ENCODE assay signal across 16 cellular contexts in the genomic region with DNA sequence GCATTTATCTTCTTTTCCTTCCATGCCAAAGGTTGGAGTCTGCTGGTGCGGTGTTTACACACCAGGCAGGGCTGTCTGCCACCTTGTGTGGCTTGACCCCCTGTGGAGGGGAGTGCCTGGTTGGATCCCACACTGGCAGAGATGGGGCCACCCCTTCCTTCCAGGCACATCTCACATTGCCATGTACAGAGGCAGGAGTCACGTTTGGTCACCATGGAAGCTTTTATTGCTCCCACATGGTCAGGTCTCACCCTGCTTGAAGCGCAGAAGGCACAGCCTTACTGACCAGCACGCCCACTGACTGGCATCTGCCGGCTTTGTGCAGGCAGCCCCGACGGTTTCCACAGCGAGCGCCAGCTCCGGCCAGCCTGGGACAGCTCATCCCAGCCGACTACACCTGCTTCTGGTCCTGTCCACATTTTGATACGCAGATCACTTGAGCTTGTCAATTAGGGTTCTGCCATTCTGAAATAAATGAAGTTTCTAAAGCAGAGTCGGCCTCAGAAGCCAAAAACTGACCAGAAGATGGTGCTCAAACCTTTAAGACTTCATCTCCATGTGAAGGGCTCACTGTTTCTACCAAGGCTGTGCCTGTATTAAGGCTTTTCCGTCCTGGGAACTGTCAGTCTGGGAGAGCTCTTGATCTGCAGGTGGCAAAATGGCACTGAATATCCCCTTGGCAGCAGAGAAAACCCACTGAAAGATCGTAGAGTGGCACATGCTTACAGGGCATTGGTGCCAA. TPM values are rescaled to one million over a fixed set of nuclear protein-coding genes. Genes with fewer than 3 reads are reported as not detected.
DNase-seq lines count a peak whose midpoint lies in the region; ATAC-seq and TF ChIP-seq lines count a peak whose summit lies in the region.
"Had no signal": no experiment of that assay in that cellular context is flagged by ENCODE, and none has a peak within 500 bp of the region (broad histone marks: within the 10 kb centered on the region; RNA-seq: fewer than 3 reads in every experiment).

No MANE protein-coding gene starts in this region.

- peaks cover 22% of the 10 kb centered on the region for H3K4me1 Mint-ChIP-seq in type B pancreatic cell (ENCODE audit: unreplicated experiment)

- no peaks in the 10 kb centered on the region for H3K9me3 Mint-ChIP-seq in type B pancreatic cell

- H3K4me3 ChIP-seq in heart left ventricle: no peak overlapping the region
- H3K4me3 ChIP-seq in upper lobe of left lung: no peak overlapping the region
- H3K4me3 ChIP-seq: GM12878 had no signal

- H3K27ac ChIP-seq in heart left ventricle: no peak overlapping the region
- H3K27ac ChIP-seq in upper lobe of left lung: no peak overlapping the region
- H3K27ac ChIP-seq: parathyroid adenoma had no signal

- TF ChIP-seq EP300 in upper lobe of left lung (IDR thresholded peaks at IDR 0.05): no peak

- H3K36me3 ChIP-seq in heart left ventricle: peaks cover 0 to 58% (median 53%) of the 10 kb centered on the region in 9 donors
- peaks cover 0 to 66% (median 48%) of the 10 kb centered on the region in 4 donors for H3K36me3 ChIP-seq in upper lobe of left lung

- ATAC-seq in heart left ventricle (no peak), HG02938 (IDR thresholded peaks at IDR 0.05; ENCODE audit: unreplicated experiment) (no peak), upper lobe of left lung (ENCODE audit: low FRiP score in 2 of 2) (no peak)
- ATAC-seq: GM12878 had no signal

- no peak overlapping the region for H3K4me3 Mint-ChIP-seq in type B pancreatic cell

- DNase-seq in cardiac septum (ENCODE audit: low spot score) (peak; percentile 53), heart left ventricle (no peak), SK-MEL-5 (ENCODE audit: low read depth, low spot score) (peak; percentile 50), iPS DF 19.7 (ENCODE audit: low read depth, low spot score) (peak; percentile 9), type B pancreatic cell (ENCODE audit: extremely low spot score, unreplicated experiment) (no peak), upper lobe of left lung (no peak), NCI-H2107 (lab: John Stamatoyannopoulos, UW) (no peak)
- DNase-seq: activated CD4-positive, alpha-beta T cell treated with anti-CD3 and anti-CD28 coated beads for 1 hour; activated gamma-delta T cell treated with Interleukin-2 at 50 U/mL for 16 hours; effector CD4-positive, alpha-beta T cell; Kasumi-1 had no signal

- H3K27me3 ChIP-seq in heart left ventricle: no peaks in the 10 kb centered on the region
- no peaks in the 10 kb centered on the region for H3K27me3 ChIP-seq in upper lobe of left lung

- intact Hi-C loops in cardiac septum (cut with DNase I): loop anchor here (5.0 kb wide), 1 partner anchor 115 kb away; the partner anchor contains the start of gene C1QC
- intact Hi-C loops in heart left ventricle (cut with DNase I): loop anchor here in 7 of 10 donors (2.0 to 10.0 kb wide), 3 partner anchors 103 to 115 kb away; partner anchors contain the start of gene C1QC (in 7 of the 7)

- H3K9me3 ChIP-seq in heart left ventricle (no peaks in the 10 kb centered on the region), upper lobe of left lung (no peaks in the 10 kb centered on the region)

- H3K27me3 Mint-ChIP-seq in type B pancreatic cell: no peaks in the 10 kb centered on the region

- H3K4me1 ChIP-seq in heart left ventricle (peaks cover 0 to 29% (median 16%) of the 10 kb centered on the region in 12 donors), upper lobe of left lung (no peaks in the 10 kb centered on the region)
- H3K4me1 ChIP-seq: parathyroid adenoma had no signal

- peaks cover 18% of the 10 kb centered on the region for H3K36me3 Mint-ChIP-seq in type B pancreatic cell

- WGBS in heart left ventricle, 4 donors: 85 to 87% (median 86%) methylated on average over 10 to 15 of the region's 15 CpGs
- 90 to 91% methylated on average over 9 to 15 of the region's 15 CpGs for WGBS in upper lobe of left lung, 2 donors

- in situ Hi-C loops in SK-MEL-5 (cut with HindIII; ENCODE audit: low pct_unique_long_range_greater_than_20kb, low sequenced_read_pairs): no loop called here

- no peak for TF ChIP-seq POLR2A in heart left ventricle (IDR thresholded peaks at IDR 0.05)
- TF ChIP-seq POLR2A in upper lobe of left lung (IDR thresholded peaks at IDR 0.05): no peak

- no peak overlapping the region for H3K27ac Mint-ChIP-seq in type B pancreatic cell

- TF ChIP-seq CTCF in heart left ventricle (IDR thresholded peaks at IDR 0.05) (peak in 5 of 12 donors; percentile 7 to 27 (median 19)), type B pancreatic cell (conservative IDR thresholded peaks at IDR 0.05) (peak; percentile 49), upper lobe of left lung (IDR thresholded peaks at IDR 0.05) (no peak)

RNA-seq across cellular contexts. Expression of gene EPHA8, which starts 35.6 kb away (rescaled TPM):
- total RNA-seq in cardiac septum (not detected), heart left ventricle (under 1 TPM in 2 of 9 donors, not detected in 7; 0.08 to 0.12 TPM), type B pancreatic cell (ENCODE audit: low replicate concordance) (0.46 and 3.4 TPM in 2 replicates), upper lobe of left lung (not detected)
- polyA plus RNA-seq in heart left ventricle: not detected
- total RNA-seq in SK-MEL-5 (2014; rRNA removed; shearing (Covaris generic)): 0.29 TPM in 1 of 2 replicates, not detected in the other
- polyA plus RNA-seq in SK-MEL-5 (2015; cell fraction: cytosol; rRNA removed): 0.21 TPM in 1 of 2 replicates, not detected in the other
- polyA plus RNA-seq in SK-MEL-5 (2015; cell fraction: nucleus; rRNA removed): not detected in 2 replicates
- total RNA-seq: GM12878, RPMI7951, urinary bladder had no signal
- polyA plus RNA-seq: GM12878, urinary bladder had no signal

Comparison
In these comparisons a context has a peak if more than half of its experiments do, and no peak if none do; other contexts are left out.
1. DNase-seq: peak in cardiac septum (single experiment), SK-MEL-5 (single experiment) and iPS DF 19.7 (single experiment); none in heart left ventricle (0 of 5), type B pancreatic cell (single experiment), upper lobe of left lung (0 of 2) and NCI-H2107 (single experiment).